Comparison of ENCODE assay signal across 11 cellular contexts in the genomic region with DNA sequence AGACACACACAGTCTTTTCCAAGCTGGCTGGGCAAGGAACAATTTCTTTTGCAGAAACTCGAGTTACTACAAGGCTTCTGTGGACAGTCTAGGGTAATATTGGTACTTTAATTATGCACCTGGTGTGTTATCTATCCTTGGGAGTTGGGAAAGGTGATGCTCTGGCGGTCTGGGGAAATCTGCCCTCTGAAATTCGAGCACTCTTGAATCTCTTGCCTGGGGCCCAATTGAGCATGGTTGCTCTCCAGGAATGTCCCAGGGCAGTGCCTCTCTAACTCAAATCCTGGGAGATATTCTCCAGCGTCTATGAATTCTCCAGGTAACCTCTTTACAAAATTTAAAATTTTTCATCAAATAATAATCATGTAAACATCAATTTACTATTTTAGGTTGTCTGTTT.
"Had no signal": no experiment of that assay in that cellular context is flagged by ENCODE, and none has a peak within 500 bp of the region (broad histone marks: within the 10 kb centered on the region; RNA-seq: fewer than 3 reads in every experiment).

No MANE protein-coding gene starts in this region.

- H2AFZ ChIP-seq: hepatocyte, parathyroid adenoma had no signal

- H3K4me1 ChIP-seq: lower lobe of right lung, parathyroid adenoma had no signal

- H3K36me3 Mint-ChIP-seq: activated naive CD8-positive, alpha-beta T cell; stimulated activated effector memory CD8-positive, alpha-beta T cell treated with anti-CD3 and anti-CD28 coated beads, Interleukin-12 subunit alpha, Interleukin-12 subunit beta, amount 100 ng/mL, for 72 hours had no signal

- H3K4me1 Mint-ChIP-seq: activated B cell treated with CpG ODN at 0.5 μM for 24 hours had no signal

- H3K4me3 Mint-ChIP-seq: activated B cell treated with CpG ODN at 0.5 μM for 24 hours; activated CD8-positive, alpha-beta T cell treated with anti-CD3 and anti-CD28 coated beads for 36 hours; activated naive CD8-positive, alpha-beta T cell; stimulated activated effector memory CD8-positive, alpha-beta T cell treated with anti-CD3 and anti-CD28 coated beads, Interleukin-12 subunit alpha, Interleukin-12 subunit beta, amount 100 ng/mL, for 72 hours had no signal

- H3K79me2 ChIP-seq: hepatocyte, parathyroid adenoma had no signal

- H3K27me3 ChIP-seq: hepatocyte had no signal

- H3K9ac ChIP-seq: parathyroid adenoma had no signal

- ATAC-seq: lower lobe of right lung had no signal

- H3K27ac ChIP-seq: hepatocyte, lower lobe of right lung, parathyroid adenoma, thoracic aorta had no signal

- H3K36me3 ChIP-seq: lower lobe of right lung, thoracic aorta had no signal

- H3K9me3 Mint-ChIP-seq: activated B cell treated with CpG ODN at 0.5 μM for 24 hours; stimulated activated effector memory CD8-positive, alpha-beta T cell treated with anti-CD3 and anti-CD28 coated beads, Interleukin-12 subunit alpha, Interleukin-12 subunit beta, amount 100 ng/mL, for 72 hours had no signal

- H3K9me3 ChIP-seq: lower lobe of right lung, thoracic aorta had no signal

- H3K4me2 ChIP-seq: hepatocyte had no signal

- H3K27ac Mint-ChIP-seq: activated B cell treated with CpG ODN at 0.5 μM for 24 hours; activated CD8-positive, alpha-beta T cell treated with anti-CD3 and anti-CD28 coated beads for 36 hours; activated naive CD8-positive, alpha-beta T cell; stimulated activated effector memory CD8-positive, alpha-beta T cell treated with anti-CD3 and anti-CD28 coated beads, Interleukin-12 subunit alpha, Interleukin-12 subunit beta, amount 100 ng/mL, for 72 hours had no signal

- DNase-seq: activated B cell treated with CpG ODN at 0.5 μM for 24 hours, amniotic stem cell, lower lobe of right lung, midbrain, retina had no signal

- H3K4me3 ChIP-seq: hepatocyte, lower lobe of right lung, thoracic aorta had no signal
